Comparison of ENCODE assay signal across 1 cellular context in the genomic region with DNA sequence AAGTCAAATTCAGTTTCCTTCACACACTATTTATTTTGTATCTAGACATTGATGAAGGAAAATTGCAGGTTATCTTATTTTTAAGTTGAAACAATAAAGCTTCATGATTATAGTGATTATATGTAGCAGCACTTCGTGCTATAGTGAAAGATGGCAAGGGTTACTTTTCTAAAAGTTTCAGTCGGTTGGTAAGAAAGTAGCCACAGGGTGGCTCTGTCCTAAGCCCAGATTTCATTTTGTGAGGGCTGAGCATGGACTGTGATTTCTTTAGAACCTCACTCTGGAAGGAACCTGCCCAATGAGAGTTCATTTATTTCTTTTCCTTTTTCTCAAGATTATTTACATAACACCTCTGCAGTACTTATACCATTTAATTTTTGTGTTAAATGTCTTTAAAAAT.
TF ChIP-seq lines count a peak whose summit lies in the region.

No MANE protein-coding gene starts in this region.

TF ChIP-seq in HCT116, 20 proteins besides CTCF, POLR2A, EP300 and RAD21 (continued from another document):
- TF ChIP-seq, protein P1, sequence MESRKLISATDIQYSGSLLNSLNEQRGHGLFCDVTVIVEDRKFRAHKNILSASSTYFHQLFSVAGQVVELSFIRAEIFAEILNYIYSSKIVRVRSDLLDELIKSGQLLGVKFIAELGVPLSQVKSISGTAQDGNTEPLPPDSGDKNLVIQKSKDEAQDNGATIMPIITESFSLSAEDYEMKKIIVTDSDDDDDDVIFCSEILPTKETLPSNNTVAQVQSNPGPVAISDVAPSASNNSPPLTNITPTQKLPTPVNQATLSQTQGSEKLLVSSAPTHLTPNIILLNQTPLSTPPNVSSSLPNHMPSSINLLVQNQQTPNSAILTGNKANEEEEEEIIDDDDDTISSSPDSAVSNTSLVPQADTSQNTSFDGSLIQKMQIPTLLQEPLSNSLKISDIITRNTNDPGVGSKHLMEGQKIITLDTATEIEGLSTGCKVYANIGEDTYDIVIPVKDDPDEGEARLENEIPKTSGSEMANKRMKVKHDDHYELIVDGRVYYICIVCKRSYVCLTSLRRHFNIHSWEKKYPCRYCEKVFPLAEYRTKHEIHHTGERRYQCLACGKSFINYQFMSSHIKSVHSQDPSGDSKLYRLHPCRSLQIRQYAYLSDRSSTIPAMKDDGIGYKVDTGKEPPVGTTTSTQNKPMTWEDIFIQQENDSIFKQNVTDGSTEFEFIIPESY (IDR thresholded peaks at IDR 0.05; ENCODE audit: extremely low read depth, insufficient replicate concordance, low read length): no peak
- TF ChIP-seq, protein P2, sequence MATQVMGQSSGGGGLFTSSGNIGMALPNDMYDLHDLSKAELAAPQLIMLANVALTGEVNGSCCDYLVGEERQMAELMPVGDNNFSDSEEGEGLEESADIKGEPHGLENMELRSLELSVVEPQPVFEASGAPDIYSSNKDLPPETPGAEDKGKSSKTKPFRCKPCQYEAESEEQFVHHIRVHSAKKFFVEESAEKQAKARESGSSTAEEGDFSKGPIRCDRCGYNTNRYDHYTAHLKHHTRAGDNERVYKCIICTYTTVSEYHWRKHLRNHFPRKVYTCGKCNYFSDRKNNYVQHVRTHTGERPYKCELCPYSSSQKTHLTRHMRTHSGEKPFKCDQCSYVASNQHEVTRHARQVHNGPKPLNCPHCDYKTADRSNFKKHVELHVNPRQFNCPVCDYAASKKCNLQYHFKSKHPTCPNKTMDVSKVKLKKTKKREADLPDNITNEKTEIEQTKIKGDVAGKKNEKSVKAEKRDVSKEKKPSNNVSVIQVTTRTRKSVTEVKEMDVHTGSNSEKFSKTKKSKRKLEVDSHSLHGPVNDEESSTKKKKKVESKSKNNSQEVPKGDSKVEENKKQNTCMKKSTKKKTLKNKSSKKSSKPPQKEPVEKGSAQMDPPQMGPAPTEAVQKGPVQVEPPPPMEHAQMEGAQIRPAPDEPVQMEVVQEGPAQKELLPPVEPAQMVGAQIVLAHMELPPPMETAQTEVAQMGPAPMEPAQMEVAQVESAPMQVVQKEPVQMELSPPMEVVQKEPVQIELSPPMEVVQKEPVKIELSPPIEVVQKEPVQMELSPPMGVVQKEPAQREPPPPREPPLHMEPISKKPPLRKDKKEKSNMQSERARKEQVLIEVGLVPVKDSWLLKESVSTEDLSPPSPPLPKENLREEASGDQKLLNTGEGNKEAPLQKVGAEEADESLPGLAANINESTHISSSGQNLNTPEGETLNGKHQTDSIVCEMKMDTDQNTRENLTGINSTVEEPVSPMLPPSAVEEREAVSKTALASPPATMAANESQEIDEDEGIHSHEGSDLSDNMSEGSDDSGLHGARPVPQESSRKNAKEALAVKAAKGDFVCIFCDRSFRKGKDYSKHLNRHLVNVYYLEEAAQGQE (IDR thresholded peaks at IDR 0.05; ENCODE audit: low read depth): no peak
- TF ChIP-seq POLR2AphosphoS5 (IDR thresholded peaks at IDR 0.05; ENCODE audit: low read depth, low read length): no peak
- TF ChIP-seq CBX3 (IDR thresholded peaks at IDR 0.05; ENCODE audit: low read depth): no peak
